40 cellular contexts compared by ENCODE assay signal in genomic region chr14:38860530-38860929, GRCh38.
"Had no signal": no experiment of that assay in that cellular context is flagged by ENCODE, and none has a peak within 500 bp of the region (broad histone marks: within the 10 kb centered on the region; RNA-seq: fewer than 3 reads in every experiment).

No MANE protein-coding gene starts in this region.

- H3K4me1 ChIP-seq: adrenal gland, ascending aorta, body of pancreas, breast epithelium had no signal

- DNase-seq: activated effector memory CD4-positive, alpha-beta T cell treated with anti-CD3 and anti-CD28 coated beads, Interleukin-2, amount 50 U/mL, for 16 hours; activated effector memory CD4-positive, alpha-beta T cell treated with Interleukin-2 at 50 U/mL for 16 hours; activated gamma-delta T cell; activated gamma-delta T cell treated with Interleukin-2 at 50 U/mL for 16 hours; activated naive CD4-positive, alpha-beta T cell; activated naive CD4-positive, alpha-beta T cell treated with anti-CD3 and anti-CD28 coated beads for 36 hours; activated naive CD4-positive, alpha-beta T cell treated with anti-CD3 and anti-CD28 coated beads, Interleukin-2, amount 10 ng/mL, durations not matched to agents 7 days and 5 days; activated naive CD4-positive, alpha-beta T cell treated with anti-CD3 and anti-CD28 coated beads, Interleukin-2, amount 50 U/mL, for 16 hours; activated naive CD4-positive, alpha-beta T cell treated with Interleukin-2 at 50 U/mL for 16 hours; activated naive CD8-positive, alpha-beta T cell treated with anti-CD3 and anti-CD28 coated beads for 36 hours; activated naive CD8-positive, alpha-beta T cell treated with anti-CD3 and anti-CD28 coated beads, Interleukin-2, amount 10 ng/mL, durations not matched to agents 7 days and 5 days; activated naive CD8-positive, alpha-beta T cell treated with anti-CD3 and anti-CD28 coated beads, Interleukin-2, amount 50 U/mL, for 24 hours; activated T-cell treated with anti-CD3 and anti-CD28 coated beads, Interleukin-2, amount 50 U/mL, for 1 hour; activated T-cell treated with anti-CD3 and anti-CD28 coated beads, Interleukin-2, amount 50 U/mL, for 24 hours; activated T-cell treated with anti-CD3 and anti-CD28 coated beads, Interleukin-2, amount 50 U/mL, for 4 hours; activated T-cell treated with anti-CD3 and anti-CD28 coated beads, Interleukin-2, amount 50 U/mL, for 48 hours; activated T-cell treated with anti-CD3 and anti-CD28 coated beads, Interleukin-2, amount 50 U/mL, for 72 hours; adrenal gland; amniotic stem cell; amygdala; anterior cingulate cortex; aorta; body of pancreas; brain microvascular endothelial cell; caudate nucleus; central memory CD4-positive, alpha-beta T cell; cerebellar nuclear complex had no signal

- H3K27me3 ChIP-seq: adrenal gland, ascending aorta, body of pancreas, brain microvascular endothelial cell, breast epithelium, cardiac muscle cell had no signal

- H3K27ac ChIP-seq: adrenal gland, ascending aorta, body of pancreas, brain microvascular endothelial cell, breast epithelium, cardiac muscle cell had no signal

- H3K9me3 ChIP-seq: adrenal gland, body of pancreas had no signal

- H3K36me3 ChIP-seq: adrenal gland, ascending aorta, brain microvascular endothelial cell, breast epithelium, cardiac muscle cell had no signal

- H3K9me3 Mint-ChIP-seq: activated naive CD4-positive, alpha-beta T cell treated with anti-CD3 and anti-CD28 coated beads, Interleukin-2, amount 50 U/mL, for 24 hours; activated naive CD4-positive, alpha-beta T cell treated with anti-CD3 and anti-CD28 coated beads, Interleukin-2, amount 50 U/mL, for 72 hours; activated naive CD8-positive, alpha-beta T cell treated with anti-CD3 and anti-CD28 coated beads, Interleukin-2, amount 10 ng/mL, durations not matched to agents 7 days and 5 days; activated naive CD8-positive, alpha-beta T cell treated with anti-CD3 and anti-CD28 coated beads, Interleukin-2, amount 50 U/mL, for 24 hours; activated T-cell treated with anti-CD3 and anti-CD28 coated beads, Interleukin-2, amount 50 U/mL, for 4 hours; activated T-helper 1 cell treated with anti-CD3 and anti-CD28 coated beads, Interleukin-12 subunit alpha, Interleukin-12 subunit beta, Interleukin-2, Interleukin-4 antibody, amounts not matched to agents 30 ng/mL and 10 ng/mL and 1 ng/mL, durations not matched to agents 14 hours and 24 hours and 36 hours; activated T-helper 17 cell treated with anti-CD3 and anti-CD28 coated beads, Interleukin-2, amount 50 U/mL, for 72 hours; activated T-helper 2 cell treated with anti-CD3 and anti-CD28 coated beads, Interferon-gamma antibody, Interleukin-2, Interleukin-4, amounts not matched to agents 10 μg/mL and 5 μg/mL and 100 μg/mL, durations not matched to agents 14 hours and 24 hours and 36 hours; central memory CD8-positive, alpha-beta T cell had no signal

- H3K4me3 Mint-ChIP-seq: activated naive CD4-positive, alpha-beta T cell treated with anti-CD3 and anti-CD28 coated beads for 36 hours; activated naive CD4-positive, alpha-beta T cell treated with anti-CD3 and anti-CD28 coated beads, Interleukin-2, amount 10 ng/mL, durations not matched to agents 7 days and 5 days; activated naive CD4-positive, alpha-beta T cell treated with anti-CD3 and anti-CD28 coated beads, Interleukin-2, amount 50 U/mL, for 24 hours; activated naive CD8-positive, alpha-beta T cell; activated naive CD8-positive, alpha-beta T cell treated with anti-CD3 and anti-CD28 coated beads for 36 hours; activated naive CD8-positive, alpha-beta T cell treated with anti-CD3 and anti-CD28 coated beads, Interleukin-2, amount 10 ng/mL, durations not matched to agents 7 days and 5 days; activated naive CD8-positive, alpha-beta T cell treated with anti-CD3 and anti-CD28 coated beads, Interleukin-2, amount 50 U/mL, for 24 hours; activated T-cell treated with anti-CD3 and anti-CD28 coated beads, Interleukin-2, amount 50 U/mL, for 24 hours; activated T-cell treated with anti-CD3 and anti-CD28 coated beads, Interleukin-2, amount 50 U/mL, for 4 hours; activated T-cell treated with anti-CD3 and anti-CD28 coated beads, Interleukin-2, amount 50 U/mL, for 72 hours; activated T-helper 1 cell treated with anti-CD3 and anti-CD28 coated beads, Interleukin-12 subunit alpha, Interleukin-12 subunit beta, Interleukin-2, Interleukin-4 antibody, amounts not matched to agents 30 ng/mL and 10 ng/mL and 1 ng/mL, durations not matched to agents 14 hours and 24 hours and 36 hours; activated T-helper 17 cell treated with anti-CD3 and anti-CD28 coated beads, Interleukin-2, amount 50 U/mL, for 72 hours; brain; central memory CD8-positive, alpha-beta T cell had no signal

- H3K36me3 Mint-ChIP-seq: activated naive CD4-positive, alpha-beta T cell treated with anti-CD3 and anti-CD28 coated beads, Interleukin-2, amount 10 ng/mL, durations not matched to agents 7 days and 5 days; activated naive CD4-positive, alpha-beta T cell treated with anti-CD3 and anti-CD28 coated beads, Interleukin-2, amount 50 U/mL, for 24 hours; activated naive CD4-positive, alpha-beta T cell treated with anti-CD3 and anti-CD28 coated beads, Interleukin-2, amount 50 U/mL, for 72 hours; activated naive CD8-positive, alpha-beta T cell; activated naive CD8-positive, alpha-beta T cell treated with anti-CD3 and anti-CD28 coated beads for 36 hours; activated naive CD8-positive, alpha-beta T cell treated with anti-CD3 and anti-CD28 coated beads, Interleukin-2, amount 10 ng/mL, durations not matched to agents 7 days and 5 days; brain had no signal

- H3K27ac Mint-ChIP-seq: activated naive CD4-positive, alpha-beta T cell treated with anti-CD3 and anti-CD28 coated beads for 36 hours; activated naive CD4-positive, alpha-beta T cell treated with anti-CD3 and anti-CD28 coated beads, Interleukin-2, amount 10 ng/mL, durations not matched to agents 7 days and 5 days; activated naive CD4-positive, alpha-beta T cell treated with anti-CD3 and anti-CD28 coated beads, Interleukin-2, amount 50 U/mL, for 24 hours; activated naive CD4-positive, alpha-beta T cell treated with anti-CD3 and anti-CD28 coated beads, Interleukin-2, amount 50 U/mL, for 72 hours; activated naive CD8-positive, alpha-beta T cell; activated naive CD8-positive, alpha-beta T cell treated with anti-CD3 and anti-CD28 coated beads for 36 hours; activated naive CD8-positive, alpha-beta T cell treated with anti-CD3 and anti-CD28 coated beads, Interleukin-2, amount 10 ng/mL, durations not matched to agents 7 days and 5 days; activated naive CD8-positive, alpha-beta T cell treated with anti-CD3 and anti-CD28 coated beads, Interleukin-2, amount 50 U/mL, for 24 hours; activated T-cell treated with anti-CD3 and anti-CD28 coated beads, Interleukin-2, amount 50 U/mL, for 24 hours; activated T-cell treated with anti-CD3 and anti-CD28 coated beads, Interleukin-2, amount 50 U/mL, for 72 hours; activated T-helper 1 cell treated with anti-CD3 and anti-CD28 coated beads, Interleukin-12 subunit alpha, Interleukin-12 subunit beta, Interleukin-2, Interleukin-4 antibody, amounts not matched to agents 30 ng/mL and 10 ng/mL and 1 ng/mL, durations not matched to agents 14 hours and 24 hours and 36 hours; activated T-helper 17 cell treated with anti-CD3 and anti-CD28 coated beads, Interleukin-2, amount 50 U/mL, for 72 hours; activated T-helper 2 cell treated with anti-CD3 and anti-CD28 coated beads, Interferon-gamma antibody, Interleukin-2, Interleukin-4, amounts not matched to agents 10 μg/mL and 5 μg/mL and 100 μg/mL, durations not matched to agents 14 hours and 24 hours and 36 hours had no signal

- ATAC-seq: activated naive CD4-positive, alpha-beta T cell treated with anti-CD3 and anti-CD28 coated beads, Interleukin-2, amount 50 U/mL, for 72 hours; activated naive CD8-positive, alpha-beta T cell treated with anti-CD3 and anti-CD28 coated beads, Interleukin-2, amount 50 U/mL, for 24 hours; activated T-cell treated with anti-CD3 and anti-CD28 coated beads, Interleukin-2, amount 50 U/mL, for 4 hours; activated T-cell treated with anti-CD3 and anti-CD28 coated beads, Interleukin-2, amount 50 U/mL, for 72 hours; activated T-helper 17 cell treated with anti-CD3 and anti-CD28 coated beads, Interleukin-2, amount 50 U/mL, for 72 hours; body of pancreas had no signal

- H3K4me1 Mint-ChIP-seq: activated naive CD4-positive, alpha-beta T cell treated with anti-CD3 and anti-CD28 coated beads, Interleukin-2, amount 10 ng/mL, durations not matched to agents 7 days and 5 days; activated naive CD4-positive, alpha-beta T cell treated with anti-CD3 and anti-CD28 coated beads, Interleukin-2, amount 50 U/mL, for 24 hours; activated naive CD8-positive, alpha-beta T cell treated with anti-CD3 and anti-CD28 coated beads for 36 hours; activated naive CD8-positive, alpha-beta T cell treated with anti-CD3 and anti-CD28 coated beads, Interleukin-2, amount 10 ng/mL, durations not matched to agents 7 days and 5 days; activated naive CD8-positive, alpha-beta T cell treated with anti-CD3 and anti-CD28 coated beads, Interleukin-2, amount 50 U/mL, for 24 hours; activated T-helper 17 cell treated with anti-CD3 and anti-CD28 coated beads, Interleukin-2, amount 50 U/mL, for 72 hours; brain; central memory CD8-positive, alpha-beta T cell had no signal

- H3K27me3 Mint-ChIP-seq: activated naive CD4-positive, alpha-beta T cell treated with anti-CD3 and anti-CD28 coated beads, Interleukin-2, amount 10 ng/mL, durations not matched to agents 7 days and 5 days had no signal

- FAIRE-seq: astrocyte, bronchial epithelial cell had no signal

- H3K4me3 ChIP-seq: adrenal gland, ascending aorta, body of pancreas, breast epithelium, cardiac muscle cell had no signal
